In genomic region chrX:155330992-155331391, GRCh38 we compare ENCODE assay signal across 35 cellular contexts. TPM values are rescaled to one million over a fixed set of nuclear protein-coding genes. Genes with fewer than 3 reads are reported as not detected.
"Had no signal": no experiment of that assay in that cellular context is flagged by ENCODE, and none has a peak within 500 bp of the region (broad histone marks: within the 10 kb centered on the region; RNA-seq: fewer than 3 reads in every experiment).

No MANE protein-coding gene starts in this region.

- H3K9me3 ChIP-seq: esophagus muscularis mucosa, prostate gland, sigmoid colon had no signal

- H3K4me3 Mint-ChIP-seq: activated CD4-positive, alpha-beta T cell treated with anti-CD3 and anti-CD28 coated beads for 36 hours; activated naive CD4-positive, alpha-beta T cell treated with anti-CD3 and anti-CD28 coated beads, Interleukin-2, amount 10 ng/mL, durations not matched to agents 7 days and 5 days; activated T-helper 1 cell treated with anti-CD3 and anti-CD28 coated beads, Interleukin-12 subunit alpha, Interleukin-12 subunit beta, Interleukin-2, Interleukin-4 antibody, amounts not matched to agents 30 ng/mL and 10 ng/mL and 1 ng/mL, durations not matched to agents 14 hours and 24 hours and 36 hours; central memory CD8-positive, alpha-beta T cell; memory B cell; naive thymus-derived CD8-positive, alpha-beta T cell; neural crest cell; stimulated activated memory B cell treated with anti-CD40 and anti-IgM and Interleukin-4, amounts not matched to agents 10 μg/mL and 1 μg/mL and 100 μg/mL, for 72 hours; stimulated activated naive CD8-positive, alpha-beta T cell treated with anti-CD3 and anti-CD28 coated beads, Interleukin-15, amount 100 ng/mL, for 72 hours; T-helper 17 cell had no signal

- H3K4me1 ChIP-seq: esophagus muscularis mucosa, pancreas, prostate gland, sigmoid colon, tibial artery had no signal

- H3K27ac ChIP-seq: esophagus muscularis mucosa, hepatocyte, pancreas, prostate gland, sigmoid colon, tibial artery had no signal

- H3K36me3 ChIP-seq: esophagus muscularis mucosa, pancreas, prostate gland, sigmoid colon, tibial artery had no signal

- H3K4me2 ChIP-seq: hepatocyte had no signal

- H3K79me2 ChIP-seq: hepatocyte had no signal

- H3K27me3 Mint-ChIP-seq: activated naive CD4-positive, alpha-beta T cell treated with anti-CD3 and anti-CD28 coated beads, Interleukin-2, amount 10 ng/mL, durations not matched to agents 7 days and 5 days; stimulated activated memory B cell treated with anti-CD40 and anti-IgM and Interleukin-4, amounts not matched to agents 10 μg/mL and 1 μg/mL and 100 μg/mL, for 72 hours; T-helper 17 cell had no signal

- H3K27me3 ChIP-seq: esophagus muscularis mucosa, hepatocyte, pancreas, sigmoid colon, tibial artery had no signal

- H3K36me3 Mint-ChIP-seq: activated naive CD4-positive, alpha-beta T cell treated with anti-CD3 and anti-CD28 coated beads, Interleukin-2, amount 10 ng/mL, durations not matched to agents 7 days and 5 days; memory B cell; naive thymus-derived CD8-positive, alpha-beta T cell; stimulated activated memory B cell treated with anti-CD40 and anti-IgM and Interleukin-4, amounts not matched to agents 10 μg/mL and 1 μg/mL and 100 μg/mL, for 72 hours had no signal

- H3K4me3 ChIP-seq: hepatocyte, pancreas, prostate gland, tibial artery had no signal

- H2AFZ ChIP-seq: hepatocyte had no signal

- H3K9me3 Mint-ChIP-seq: activated naive CD4-positive, alpha-beta T cell treated with anti-CD3 and anti-CD28 coated beads, Interleukin-2, amount 10 ng/mL, durations not matched to agents 7 days and 5 days; activated T-helper 1 cell treated with anti-CD3 and anti-CD28 coated beads, Interleukin-12 subunit alpha, Interleukin-12 subunit beta, Interleukin-2, Interleukin-4 antibody, amounts not matched to agents 30 ng/mL and 10 ng/mL and 1 ng/mL, durations not matched to agents 14 hours and 24 hours and 36 hours; central memory CD8-positive, alpha-beta T cell; stimulated activated memory B cell treated with anti-CD40 and anti-IgM and Interleukin-4, amounts not matched to agents 10 μg/mL and 1 μg/mL and 100 μg/mL, for 72 hours; stimulated activated naive CD8-positive, alpha-beta T cell treated with anti-CD3 and anti-CD28 coated beads, Interleukin-15, amount 100 ng/mL, for 72 hours had no signal

- ATAC-seq: activated CD4-positive, alpha-beta T cell treated with anti-CD3 and anti-CD28 coated beads for 36 hours; naive thymus-derived CD8-positive, alpha-beta T cell; pancreas; stimulated activated memory B cell treated with anti-CD40 and anti-IgM and Interleukin-4, amounts not matched to agents 10 μg/mL and 1 μg/mL and 100 μg/mL, for 72 hours; stimulated activated naive CD8-positive, alpha-beta T cell treated with anti-CD3 and anti-CD28 coated beads, Interleukin-15, amount 100 ng/mL, for 72 hours; T-helper 17 cell had no signal

- FAIRE-seq: frontal cortex, small intestine had no signal

- DNase-seq: activated CD4-positive, alpha-beta T cell treated with anti-CD3 and anti-CD28 coated beads for 36 hours; activated CD4-positive, alpha-beta T cell treated with anti-CD3 and anti-CD28 coated beads, Interleukin-2, amount 50 U/mL, for 4 hours; activated CD4-positive, CD25-positive, alpha-beta regulatory T cell; activated CD8-positive, alpha-beta memory T cell treated with anti-CD3 and anti-CD28 coated beads, Interleukin-2, amount 50 U/mL, for 4 hours; activated gamma-delta T cell; activated naive CD4-positive, alpha-beta T cell treated with anti-CD3 and anti-CD28 coated beads, Interleukin-2, amount 10 ng/mL, durations not matched to agents 7 days and 5 days; activated T-cell treated with anti-CD3 and anti-CD28 coated beads, Interleukin-2, amount 50 U/mL, for 1 hour; amniotic stem cell; dermis blood vessel endothelial cell; effector CD4-positive, alpha-beta T cell; islet precursor cell; midbrain; naive thymus-derived CD8-positive, alpha-beta T cell; nucleus accumbens; pancreas; sigmoid colon; small intestine; stimulated activated CD4-positive, alpha-beta T cell treated with anti-CD3 and anti-CD28 coated beads, Interleukin-1b, Interleukin-23, amount 100 ng/mL, for 48 hours; stimulated activated CD4-positive, alpha-beta T cell treated with anti-CD3 and anti-CD28 coated beads, Interleukin-4, amount 100 ng/mL, for 4 hours; stimulated activated CD8-positive, alpha-beta memory T cell treated with anti-CD3 and anti-CD28 coated beads, Interleukin-4, amount 100 ng/mL, for 48 hours; stimulated activated naive CD8-positive, alpha-beta T cell treated with anti-CD3 and anti-CD28 coated beads, Interleukin-15, amount 100 ng/mL, for 72 hours; T-helper 17 cell; T1000; tibial artery had no signal

- H3K27ac Mint-ChIP-seq: activated CD4-positive, alpha-beta T cell treated with anti-CD3 and anti-CD28 coated beads for 36 hours; activated naive CD4-positive, alpha-beta T cell treated with anti-CD3 and anti-CD28 coated beads, Interleukin-2, amount 10 ng/mL, durations not matched to agents 7 days and 5 days; activated T-helper 1 cell treated with anti-CD3 and anti-CD28 coated beads, Interleukin-12 subunit alpha, Interleukin-12 subunit beta, Interleukin-2, Interleukin-4 antibody, amounts not matched to agents 30 ng/mL and 10 ng/mL and 1 ng/mL, durations not matched to agents 14 hours and 24 hours and 36 hours; memory B cell; naive thymus-derived CD8-positive, alpha-beta T cell; stimulated activated memory B cell treated with anti-CD40 and anti-IgM and Interleukin-4, amounts not matched to agents 10 μg/mL and 1 μg/mL and 100 μg/mL, for 72 hours; stimulated activated naive CD8-positive, alpha-beta T cell treated with anti-CD3 and anti-CD28 coated beads, Interleukin-15, amount 100 ng/mL, for 72 hours; T-helper 17 cell had no signal

- H3K4me1 Mint-ChIP-seq: activated naive CD4-positive, alpha-beta T cell treated with anti-CD3 and anti-CD28 coated beads, Interleukin-2, amount 10 ng/mL, durations not matched to agents 7 days and 5 days; central memory CD8-positive, alpha-beta T cell; memory B cell; naive thymus-derived CD8-positive, alpha-beta T cell; neural crest cell; stimulated activated memory B cell treated with anti-CD40 and anti-IgM and Interleukin-4, amounts not matched to agents 10 μg/mL and 1 μg/mL and 100 μg/mL, for 72 hours had no signal

RNA-seq across cellular contexts. Expression of gene F8A2, which starts 50.9 kb away (rescaled TPM):
- total RNA-seq: activated CD4-positive, alpha-beta T cell treated with anti-CD3 and anti-CD28 coated beads for 36 hours; activated T-helper 1 cell treated with anti-CD3 and anti-CD28 coated beads, Interleukin-12 subunit alpha, Interleukin-12 subunit beta, Interleukin-2, Interleukin-4 antibody, amounts not matched to agents 30 ng/mL and 10 ng/mL and 1 ng/mL, durations not matched to agents 14 hours and 24 hours and 36 hours; esophagus muscularis mucosa; frontal cortex; hepatocyte; liver; naive thymus-derived CD8-positive, alpha-beta T cell; neural crest cell; pancreas; T-helper 17 cell; ureter had no signal
- polyA plus RNA-seq: hepatocyte; liver; naive thymus-derived CD8-positive, alpha-beta T cell; pancreas; sigmoid colon; small intestine had no signal
